8 cellular contexts compared by ENCODE assay signal in genomic region chr22:41517172-41518047, GRCh38. TPM values are rescaled to one million over a fixed set of nuclear protein-coding genes. Genes with fewer than 3 reads are reported as not detected.
DNase-seq lines count a peak whose midpoint lies in the region; ATAC-seq, FAIRE-seq and TF ChIP-seq lines count a peak whose summit lies in the region.
"Had no signal": no experiment of that assay in that cellular context is flagged by ENCODE, and none has a peak within 500 bp of the region (broad histone marks: within the 10 kb centered on the region; RNA-seq: fewer than 3 reads in every experiment).

No MANE protein-coding gene starts in this region.

- peak overlapping the region; percentile 12 for H3K9ac ChIP-seq in mesenchymal stem cell (ENCODE audit: low read length)

- CTCF ChIA-PET in WTC11 (lab: Charles Lee) = interaction anchor here (0.6 to 4.7 kb wide), 51 partner anchors 8 to 271 kb away, joined by 3 to 110 read pairs (median 5); partner anchors contain the start of genes ACO2, CSDC2, PHF5A and PMM1

- no peak overlapping the region for H3K4me3 ChIP-seq in LNCaP clone FGC (ENCODE audit: low read depth, low read length)
- no peak overlapping the region for H3K4me3 ChIP-seq in mesenchymal stem cell (ENCODE audit: insufficient read depth in 1 of 2, low read depth in 1 of 2, low read length in 2 of 2)
- H3K4me3 ChIP-seq in testis = no peak overlapping the region

- POLR2A ChIA-PET in WTC11 (lab: Charles Lee) = interaction anchor here (1.2 to 1.3 kb wide), 2 partner anchors 49 to 70 kb away, joined by 4 to 7 read pairs; partner anchors contain the start of genes PHF5A and TOB2

- peak overlapping the region in 1 of 2 experiments; percentile 7 for H3K4ac ChIP-seq in mesenchymal stem cell (ENCODE audit: low read depth in 1 of 2, low read length in 2 of 2)

- H3K27me3 ChIP-seq in mesenchymal stem cell (ENCODE audit: control insufficient read depth in 1 of 2, insufficient read depth in 1 of 2, low read length in 2 of 2) (no peaks in the 10 kb centered on the region), testis (no peaks in the 10 kb centered on the region)

- no peak overlapping the region for H4K8ac ChIP-seq in mesenchymal stem cell (ENCODE audit: low read length)

- no peak overlapping the region for H3K23ac ChIP-seq in mesenchymal stem cell (ENCODE audit: low read length in 2 of 2)

- H3K9me3 Mint-ChIP-seq in WTC11 = no peaks in the 10 kb centered on the region

- H3K18ac ChIP-seq in mesenchymal stem cell (ENCODE audit: low read depth in 1 of 2, low read length in 2 of 2) = no peak overlapping the region

- H3K4me3 Mint-ChIP-seq in WTC11 = no peak overlapping the region

- no peak overlapping the region for H4K91ac ChIP-seq in mesenchymal stem cell (ENCODE audit: low read length)

- peak; percentile 82 for DNase-seq in ELF-1 (ENCODE audit: low read depth, low spot score)
- DNase-seq in LNCaP clone FGC (ENCODE audit: low read depth) = no peak
- peak; percentile 86 for DNase-seq in WTC11 (ENCODE audit: low spot score)
- DNase-seq in mesenchymal stem cell = peak; percentile 59
- DNase-seq in testis = peak; percentile 85

- no peak overlapping the region for H2AFZ ChIP-seq in mesenchymal stem cell (ENCODE audit: low read depth, low read length)

- intact Hi-C loops in testis (cut with DNase I; ENCODE audit: low total_unique reads) = loop anchor here (5.0 kb wide), 1 partner anchor 115 kb away; no protein-coding TSS in a partner anchor

- no peak overlapping the region for H2AK5ac ChIP-seq in mesenchymal stem cell (ENCODE audit: low read length, severe bottlenecking)

- WGBS in mesenchymal stem cell = 70% methylated on average over 22 of the region's 22 CpGs
- WGBS in testis, 2 donors = 61 to 66% methylated on average over 5 to 22 of the region's 22 CpGs

- H3K36me3 ChIP-seq in mesenchymal stem cell (ENCODE audit: control insufficient read depth in 1 of 2, insufficient read depth in 2 of 2, low read depth in 1 of 2, low read length in 2 of 2) (peaks cover 57 to 63% of the 10 kb centered on the region in 2 experiments), testis (ENCODE audit: low read depth, missing control alignments) (no peaks in the 10 kb centered on the region)

- no peak overlapping the region for H2BK120ac ChIP-seq in mesenchymal stem cell (ENCODE audit: low read depth, low read length)

- H3K9me3 ChIP-seq in mesenchymal stem cell (ENCODE audit: control insufficient read depth, low read length) = no peaks in the 10 kb centered on the region
- no peaks in the 10 kb centered on the region for H3K9me3 ChIP-seq in testis

- peaks cover 14% of the 10 kb centered on the region for H3K4me1 Mint-ChIP-seq in WTC11

- H3K36me3 Mint-ChIP-seq in WTC11 = peaks cover 22% of the 10 kb centered on the region; the same call in 1 of the 2 replicates

- H2BK15ac ChIP-seq in mesenchymal stem cell (ENCODE audit: low read depth, poor library complexity, severe bottlenecking) = no peak overlapping the region

- peaks cover 20% of the 10 kb centered on the region for H3K4me1 ChIP-seq in mesenchymal stem cell (ENCODE audit: control insufficient read depth, insufficient read depth, low read depth, low read length)
- peaks cover 13% of the 10 kb centered on the region for H3K4me1 ChIP-seq in testis

- no peak overlapping the region for H3K27ac Mint-ChIP-seq in WTC11

- no peak for TF ChIP-seq POLR2A in testis (IDR thresholded peaks at IDR 0.05)

- ATAC-seq in WTC11 = peak; percentile 38
- no peak for ATAC-seq in GM21737 (IDR thresholded peaks at IDR 0.05; ENCODE audit: unreplicated experiment)

- no peak overlapping the region for H2BK5ac ChIP-seq in mesenchymal stem cell (ENCODE audit: low read depth, low read length, poor library complexity, severe bottlenecking)

- no peaks in the 10 kb centered on the region for H3K27me3 Mint-ChIP-seq in WTC11 (ENCODE audit: low read depth)

- no peak overlapping the region for H3K4me2 ChIP-seq in mesenchymal stem cell (ENCODE audit: low read length, poor library complexity, severe bottlenecking)

- H2BK12ac ChIP-seq in mesenchymal stem cell (ENCODE audit: low read length in 2 of 2) = peak overlapping the region in 1 of 2 experiments; percentile 64

- FAIRE-seq in endometrium (lab: Jason Lieb, UNC) = peak; percentile 29

- H3K14ac ChIP-seq in mesenchymal stem cell (ENCODE audit: low read length in 2 of 2) = no peak overlapping the region

- peaks cover 25% of the 10 kb centered on the region for H3K79me1 ChIP-seq in mesenchymal stem cell (replicated peaks; ENCODE audit: low read length, poor library complexity, severe bottlenecking)

- H3K27ac ChIP-seq in mesenchymal stem cell (ENCODE audit: low read length, poor library complexity, severe bottlenecking) (no peak overlapping the region), testis (no peak overlapping the region)

- peak; percentile 86 for TF ChIP-seq CTCF in LNCaP clone FGC (IDR thresholded peaks at IDR 0.05; ENCODE audit: control insufficient read depth, extremely low read depth, insufficient read depth)
- peak; percentile 91 for TF ChIP-seq CTCF in WTC11 (IDR thresholded peaks at IDR 0.05)
- TF ChIP-seq CTCF in testis (IDR thresholded peaks at IDR 0.05) = peak; percentile 85 to 90 (median 88)

TF ChIP-seq in WTC11, 78 proteins besides CTCF, POLR2A, EP300 and RAD21:
- no peak for TF ChIP-seq E2F4 (CRISPR knock-in tag; IDR thresholded peaks at IDR 0.05; ENCODE audit: borderline replicate concordance, low read depth)
- peak; percentile 13; the same call in 1 of the 2 replicates for TF ChIP-seq TEAD4 (CRISPR knock-in tag; IDR thresholded peaks at IDR 0.05)
- no peak for TF ChIP-seq ZNF425 (CRISPR knock-in tag; conservative IDR thresholded peaks at IDR 0.05)
- TF ChIP-seq USF1 (CRISPR knock-in tag; IDR thresholded peaks at IDR 0.05) = 0 out of 2 replicates have a peak, but pooled peaks have one; percentile 15
- TF ChIP-seq RORB (CRISPR knock-in tag; IDR thresholded peaks at IDR 0.05) = no peak
- no peak for TF ChIP-seq SMAD3 (CRISPR knock-in tag; IDR thresholded peaks at IDR 0.05; ENCODE audit: borderline replicate concordance)
- TF ChIP-seq TCF7 (CRISPR knock-in tag; IDR thresholded peaks at IDR 0.05; ENCODE audit: low read depth) = no peak
TF ChIP-seq in WTC11: peak in this region for 2.

RNA-seq across cellular contexts. Expression of gene POLR3H, which starts 26.9 kb away (rescaled TPM):
- total RNA-seq in WTC11 (2021) (28.8 to 30.8 TPM (median 29.8 TPM) in 3 replicates), testis (10 to 100 TPM; 23.3 to 24.6 TPM)
- 26.7 TPM for polyA plus RNA-seq in mesenchymal stem cell (2013, experiment 1 of 2)
- 27.9 TPM for polyA plus RNA-seq in mesenchymal stem cell (2013, experiment 2 of 2)
- polyA plus RNA-seq in testis (ENCODE audit: insufficient read depth, low read depth, low replicate concordance) = 38.9 TPM

RNA-seq across cellular contexts. Expression of gene CSDC2, which starts 43.4 kb away (rescaled TPM):
- 1.1 to 1.9 TPM (median 1.7 TPM) in 3 replicates for total RNA-seq in WTC11 (2021)
- polyA plus RNA-seq in mesenchymal stem cell (2013, experiment 1 of 2) = 2.4 TPM
- 2.5 TPM for polyA plus RNA-seq in mesenchymal stem cell (2013, experiment 2 of 2)
- 10 to 100 TPM; 76.5 to 87.0 TPM for total RNA-seq in testis
- 50.1 TPM for polyA plus RNA-seq in testis (ENCODE audit: insufficient read depth, low read depth, low replicate concordance)
- total RNA-seq: activated CD8-positive, alpha-beta memory T cell treated with anti-CD3 and anti-CD28 coated beads for 36 hours had no signal

RNA-seq across cellular contexts. Expression of gene ACO2, which starts 48.5 kb away (rescaled TPM):
- 98.3 to 104 TPM (median 99.3 TPM) in 3 replicates for total RNA-seq in WTC11 (2021)
- 46.6 TPM for polyA plus RNA-seq in mesenchymal stem cell (2013, experiment 1 of 2)
- polyA plus RNA-seq in mesenchymal stem cell (2013, experiment 2 of 2) = 46.8 TPM
- total RNA-seq in testis = 100 to 1,000 TPM; 133 to 178 TPM
- polyA plus RNA-seq in testis (ENCODE audit: insufficient read depth, low read depth, low replicate concordance) = 113 TPM

RNA-seq across cellular contexts. Expression of gene PHF5A, which starts 48.9 kb away (rescaled TPM):
- 93.1 to 99.6 TPM (median 97.9 TPM) in 3 replicates for total RNA-seq in WTC11 (2021)
- polyA plus RNA-seq in mesenchymal stem cell (2013, experiment 1 of 2) = 26.6 TPM
- polyA plus RNA-seq in mesenchymal stem cell (2013, experiment 2 of 2) = 26.3 TPM
- 10 to 100 TPM; 33.7 to 35.1 TPM for total RNA-seq in testis
- polyA plus RNA-seq in testis (ENCODE audit: insufficient read depth, low read depth, low replicate concordance) = 42.8 TPM

Comparison
In these comparisons a context has a peak if more than half of its experiments do, and no peak if none do; other contexts are left out.
1. RNA of gene CSDC2, which starts 43.4 kb away (total RNA-seq): 76.5 to 87.0 TPM in testis; 1.1 to 1.9 TPM in WTC11; every median in the first group is over 10 times any median in the second.
2. Peak in every context shown above with its lines, with median percentiles within 50 percentile points of each other: CTCF ChIP-seq.